Comparison of ENCODE assay signal across 26 cellular contexts in genomic region chr3:32870373-32871091, GRCh38. TPM values are rescaled to one million over a fixed set of nuclear protein-coding genes. Genes with fewer than 3 reads are reported as not detected.
DNase-seq lines count a peak whose midpoint lies in the region; ATAC-seq and TF ChIP-seq lines count a peak whose summit lies in the region.
"Had no signal": no experiment of that assay in that cellular context is flagged by ENCODE, and none has a peak within 500 bp of the region (broad histone marks: within the 10 kb centered on the region; RNA-seq: fewer than 3 reads in every experiment).

No MANE protein-coding gene starts in this region.

- H3K4me3 Mint-ChIP-seq in H9 = peak overlapping the region; percentile 63 to 72
- no peak overlapping the region for H3K4me3 Mint-ChIP-seq in CD8-positive, alpha-beta T cell
- H3K4me3 Mint-ChIP-seq: activated naive CD8-positive, alpha-beta T cell; activated T-helper 17 cell treated with anti-CD3 and anti-CD28 coated beads, Interleukin-2, amount 50 U/mL, for 72 hours; central memory CD8-positive, alpha-beta T cell; memory B cell; stimulated activated memory B cell treated with anti-CD40 and anti-IgM and Interleukin-4, amounts not matched to agents 10 μg/mL and 1 μg/mL and 100 μg/mL, for 72 hours had no signal

- no peak for DNase-seq in H9
- no peak for DNase-seq in CD8-positive, alpha-beta T cell
- DNase-seq: activated CD4-positive, alpha-beta T cell treated with anti-CD3 and anti-CD28 coated beads, Interleukin-2, amount 50 U/mL, for 48 hours; activated CD8-positive, alpha-beta memory T cell treated with anti-CD3 and anti-CD28 coated beads, Interleukin-2, amount 50 U/mL, for 4 hours; C1 segment of cervical spinal cord; Karpas-422; left cardiac atrium; NCI-H1048; NCI-H2081 treated with DMSO at 0.1 percent for 48 hours; NCI-H510A treated with DMSO at 0.1 percent for 48 hours; retina had no signal

- peak overlapping the region in 9 of 11 experiments; percentile 1 to 73 (median 45); a peak in 18 of 22 replicates for H3K4me2 ChIP-seq in BLaER1 treated with 17β-estradiol and CSF1 and Interleukin-3, amounts not matched to agents 10 nM and 100 nM
- H3K4me2 ChIP-seq in H9 (ENCODE audit: insufficient read depth, insufficient read length, low read length) = peak overlapping the region; percentile 28

- H3K27me3 ChIP-seq in BLaER1 treated with 17β-estradiol and CSF1 and Interleukin-3, amounts not matched to agents 10 nM and 100 nM = no peaks in the 10 kb centered on the region
- no peaks in the 10 kb centered on the region for H3K27me3 ChIP-seq in H9 (ENCODE audit: insufficient read depth, low read length)
- no peaks in the 10 kb centered on the region for H3K27me3 ChIP-seq in ectodermal cell (ENCODE audit: control insufficient read depth, insufficient read depth, low read length, poor library complexity, severe bottlenecking)
- H3K27me3 ChIP-seq in CD8-positive, alpha-beta T cell (ENCODE audit: insufficient read depth, low read length) = no peaks in the 10 kb centered on the region
- H3K27me3 ChIP-seq: suprapubic skin had no signal

- H3K9me3 ChIP-seq in BLaER1 treated with 17β-estradiol and CSF1 and Interleukin-3, amounts not matched to agents 10 nM and 100 nM (replicated peaks in 1 of 11) = no peaks in the 10 kb centered on the region
- no peaks in the 10 kb centered on the region for H3K9me3 ChIP-seq in H9 (ENCODE audit: control insufficient read depth, low read depth, low read length)
- H3K9me3 ChIP-seq in ectodermal cell (ENCODE audit: control insufficient read depth, low read length) = no peaks in the 10 kb centered on the region
- H3K9me3 ChIP-seq in mesodermal cell (ENCODE audit: control insufficient read depth, low read length) = no peaks in the 10 kb centered on the region
- no peaks in the 10 kb centered on the region for H3K9me3 ChIP-seq in CD8-positive, alpha-beta T cell (ENCODE audit: low read length)
- H3K9me3 ChIP-seq: suprapubic skin had no signal

- POLR2A ChIA-PET in CD8-positive, alpha-beta T cell (lab: Charles Lee) = no interaction called here

- H3K18ac ChIP-seq in H9 (ENCODE audit: insufficient read length, low read depth, low read length) = no peak overlapping the region

- no peak overlapping the region for H3K4ac ChIP-seq in H9 (ENCODE audit: low read depth, low read length)

- no peak overlapping the region for H2BK15ac ChIP-seq in H9 (ENCODE audit: low read depth, low read length)

- H3T11ph ChIP-seq in H9 (ENCODE audit: low read length) = no peak overlapping the region

- H2AFZ ChIP-seq in H9 (ENCODE audit: low read length) = no peak overlapping the region

- no peaks in the 10 kb centered on the region for H3K9me3 Mint-ChIP-seq in H9
- no peaks in the 10 kb centered on the region for H3K9me3 Mint-ChIP-seq in CD8-positive, alpha-beta T cell
- H3K9me3 Mint-ChIP-seq: activated T-helper 17 cell treated with anti-CD3 and anti-CD28 coated beads, Interleukin-2, amount 50 U/mL, for 72 hours; central memory CD8-positive, alpha-beta T cell; memory B cell; stimulated activated memory B cell treated with anti-CD40 and anti-IgM and Interleukin-4, amounts not matched to agents 10 μg/mL and 1 μg/mL and 100 μg/mL, for 72 hours had no signal

- H3K27ac ChIP-seq in BLaER1 treated with 17β-estradiol and CSF1 and Interleukin-3, amounts not matched to agents 10 nM and 100 nM = no peak overlapping the region
- peak overlapping the region; percentile 50 for H3K27ac ChIP-seq in H9 (ENCODE audit: insufficient read length, low read depth, low read length)
- H3K27ac ChIP-seq in ectodermal cell (ENCODE audit: insufficient read depth, low read depth, low read length, poor library complexity, severe bottlenecking) = peak overlapping the region; percentile 97
- peak overlapping the region; percentile 91 for H3K27ac ChIP-seq in mesodermal cell (ENCODE audit: low read depth, low read length, severe bottlenecking)
- no peak overlapping the region for H3K27ac ChIP-seq in CD8-positive, alpha-beta T cell (ENCODE audit: low read depth, low read length)
- H3K27ac ChIP-seq: suprapubic skin had no signal

- no peak overlapping the region for H2BK5ac ChIP-seq in H9 (ENCODE audit: insufficient read length, low read length)

- H3K4me1 Mint-ChIP-seq in H9 = peaks cover 90 to 94% of the 10 kb centered on the region in 2 experiments
- no peaks in the 10 kb centered on the region for H3K4me1 Mint-ChIP-seq in CD8-positive, alpha-beta T cell (ENCODE audit: low read depth)
- H3K4me1 Mint-ChIP-seq: activated T-helper 17 cell treated with anti-CD3 and anti-CD28 coated beads, Interleukin-2, amount 50 U/mL, for 72 hours; central memory CD8-positive, alpha-beta T cell; memory B cell; stimulated activated memory B cell treated with anti-CD40 and anti-IgM and Interleukin-4, amounts not matched to agents 10 μg/mL and 1 μg/mL and 100 μg/mL, for 72 hours had no signal

- no peak overlapping the region for H4K8ac ChIP-seq in H9 (replicated peaks; ENCODE audit: insufficient read length, low read depth, low read length)

- H2BK12ac ChIP-seq in H9 (ENCODE audit: insufficient read length, low read depth, low read length) = no peak overlapping the region

- WGBS in H9 (ENCODE audit: extremely low coverage, insufficient read length, low lambda C conversion rate) = no CpG with 5 or more reads among the region's 10 CpGs
- 38 to 42% methylated on average over 10 of the region's 10 CpGs for WGBS in ectodermal cell, 2 experiments
- 41 to 54% methylated on average over 7 to 9 of the region's 10 CpGs for WGBS in mesodermal cell (ENCODE audit: insufficient coverage in 2 of 2), 2 experiments

- no peaks in the 10 kb centered on the region; the same call in 1 of the 2 replicates for H3K27me3 Mint-ChIP-seq in H9 (ENCODE audit: low read depth)
- no peaks in the 10 kb centered on the region for H3K27me3 Mint-ChIP-seq in CD8-positive, alpha-beta T cell (ENCODE audit: low read depth)
- H3K27me3 Mint-ChIP-seq: activated naive CD8-positive, alpha-beta T cell; central memory CD8-positive, alpha-beta T cell had no signal

- H2AK5ac ChIP-seq in H9 (ENCODE audit: insufficient read length, low read length) = no peak overlapping the region

- peak overlapping the region; percentile 98 to 100 (median 99) for H3K27ac Mint-ChIP-seq in H9
- H3K27ac Mint-ChIP-seq in CD8-positive, alpha-beta T cell = no peak overlapping the region
- H3K27ac Mint-ChIP-seq: activated naive CD8-positive, alpha-beta T cell; activated T-helper 17 cell treated with anti-CD3 and anti-CD28 coated beads, Interleukin-2, amount 50 U/mL, for 72 hours; memory B cell; stimulated activated memory B cell treated with anti-CD40 and anti-IgM and Interleukin-4, amounts not matched to agents 10 μg/mL and 1 μg/mL and 100 μg/mL, for 72 hours had no signal

- H3K4me1 ChIP-seq in BLaER1 treated with 17β-estradiol and CSF1 and Interleukin-3, amounts not matched to agents 10 nM and 100 nM = peaks cover 11 to 34% (median 28%) of the 10 kb centered on the region in 10 experiments
- peaks cover 34% of the 10 kb centered on the region; the same call in 1 of the 2 replicates for H3K4me1 ChIP-seq in H9 (ENCODE audit: insufficient read depth, low read length)
- H3K4me1 ChIP-seq in ectodermal cell (ENCODE audit: control insufficient read depth, insufficient read depth, low read length) = peaks cover 71% of the 10 kb centered on the region
- H3K4me1 ChIP-seq in mesodermal cell (ENCODE audit: control insufficient read depth, insufficient read depth, low read length, poor library complexity, severe bottlenecking) = peaks cover 62% of the 10 kb centered on the region
- no peaks in the 10 kb centered on the region for H3K4me1 ChIP-seq in CD8-positive, alpha-beta T cell (ENCODE audit: insufficient read depth, low read length)

- H4K5ac ChIP-seq in H9 (ENCODE audit: insufficient read length, low read depth, low read length) = no peak overlapping the region

- H2BK120ac ChIP-seq in H9 (ENCODE audit: low read depth, low read length, poor library complexity, severe bottlenecking) = no peak overlapping the region

- H3K23me2 ChIP-seq in H9 (ENCODE audit: insufficient read length, low read depth, low read length, poor library complexity, severe bottlenecking) = no peaks in the 10 kb centered on the region

- no peak overlapping the region for H4K91ac ChIP-seq in H9 (ENCODE audit: insufficient read length, low read depth, low read length)

- H3K56ac ChIP-seq in H9 (ENCODE audit: insufficient read length, low read depth, low read length) = no peak overlapping the region

- H3K9ac ChIP-seq in BLaER1 treated with 17β-estradiol and CSF1 and Interleukin-3, amounts not matched to agents 10 nM and 100 nM = no peak overlapping the region
- H3K9ac ChIP-seq in H9 (ENCODE audit: extremely low read depth, insufficient read length, low read length) = peak overlapping the region; percentile 1

- peaks cover 19 to 38% (median 23%) of the 10 kb centered on the region in 3 experiments; a peak in 6 of 7 replicates for H3K36me3 Mint-ChIP-seq in H9 (ENCODE audit: insufficient read depth in 1 of 3, low read depth in 3 of 3)
- H3K36me3 Mint-ChIP-seq in CD8-positive, alpha-beta T cell = no peaks in the 10 kb centered on the region
- H3K36me3 Mint-ChIP-seq: activated naive CD8-positive, alpha-beta T cell; memory B cell; stimulated activated memory B cell treated with anti-CD40 and anti-IgM and Interleukin-4, amounts not matched to agents 10 μg/mL and 1 μg/mL and 100 μg/mL, for 72 hours had no signal

- H3K23ac ChIP-seq in H9 (ENCODE audit: insufficient read length, low read depth, low read length) = no peak overlapping the region

- H4K20me1 ChIP-seq in BLaER1 treated with 17β-estradiol and CSF1 and Interleukin-3, amounts not matched to agents 10 nM and 100 nM = no peaks in the 10 kb centered on the region
- H4K20me1 ChIP-seq in H9 (ENCODE audit: control insufficient read depth, insufficient read depth, insufficient read length) = peaks cover 6% of the 10 kb centered on the region

- H3K4me3 ChIP-seq in BLaER1 treated with 17β-estradiol and CSF1 and Interleukin-3, amounts not matched to agents 10 nM and 100 nM = no peak overlapping the region
- H3K4me3 ChIP-seq in ectodermal cell (ENCODE audit: insufficient read depth, low read depth, low read length) = no peak overlapping the region
- H3K4me3 ChIP-seq in mesodermal cell (ENCODE audit: extremely low read depth, insufficient read depth, low read length, poor library complexity, severe bottlenecking) = no peak overlapping the region
- no peak overlapping the region for H3K4me3 ChIP-seq in CD8-positive, alpha-beta T cell (ENCODE audit: low read depth, low read length)
- H3K4me3 ChIP-seq: suprapubic skin had no signal

- H3K14ac ChIP-seq in H9 (ENCODE audit: insufficient read depth, low read length) = no peak overlapping the region

- TF ChIP-seq CTCF in H9 (conservative IDR thresholded peaks at IDR 0.05) = no peak
- TF ChIP-seq CTCF in CD8-positive, alpha-beta T cell (IDR thresholded peaks at IDR 0.05) = no peak

- no peaks in the 10 kb centered on the region for H3K79me1 ChIP-seq in H9 (ENCODE audit: insufficient read depth, low read depth, low read length, poor library complexity, severe bottlenecking)

- ATAC-seq in GM18498 (IDR thresholded peaks at IDR 0.05; ENCODE audit: unreplicated experiment) (no peak), HG03135 (IDR thresholded peaks at IDR 0.05; ENCODE audit: unreplicated experiment) (no peak)
- no peak for ATAC-seq in CD8-positive, alpha-beta T cell
- ATAC-seq: activated T-helper 17 cell treated with anti-CD3 and anti-CD28 coated beads, Interleukin-2, amount 50 U/mL, for 72 hours; left cardiac atrium; Panc1; stimulated activated memory B cell treated with anti-CD40 and anti-IgM and Interleukin-4, amounts not matched to agents 10 μg/mL and 1 μg/mL and 100 μg/mL, for 72 hours had no signal

- H2BK20ac ChIP-seq in H9 (ENCODE audit: low read depth, low read length, poor library complexity, severe bottlenecking) = no peak overlapping the region

- peaks cover 71% of the 10 kb centered on the region; the same call in 1 of the 2 replicates for H3K79me2 ChIP-seq in H9 (ENCODE audit: insufficient read depth, low read length)

- H3K36me3 ChIP-seq in BLaER1 treated with 17β-estradiol and CSF1 and Interleukin-3, amounts not matched to agents 10 nM and 100 nM = 0 out of 22 replicates have a peak, but pooled peaks cover 0 to 2% (median 0%) of the 10 kb centered on the region in 11 experiments
- peaks cover 11% of the 10 kb centered on the region for H3K36me3 ChIP-seq in ectodermal cell (ENCODE audit: control insufficient read depth, insufficient read depth, low read length)
- H3K36me3 ChIP-seq in mesodermal cell (ENCODE audit: control insufficient read depth, insufficient read depth, low read length) = peaks cover 22% of the 10 kb centered on the region
- H3K36me3 ChIP-seq in CD8-positive, alpha-beta T cell (ENCODE audit: insufficient read depth, low read length) = no peaks in the 10 kb centered on the region
- H3K36me3 ChIP-seq: suprapubic skin had no signal

- CTCF ChIA-PET in CD8-positive, alpha-beta T cell (lab: Charles Lee) = no interaction called here

- intact Hi-C loops in CD8-positive, alpha-beta T cell (cut with DNase I, micrococcal nuclease) = no loop called here

RNA-seq across cellular contexts. Expression of gene TRIM71, which starts 52.7 kb away (rescaled TPM):
- 364 and 376 TPM in 2 replicates for total RNA-seq in H9 (2021)
- polyA plus RNA-seq in ectodermal cell (2013, experiment 1 of 4) = 75.5 TPM
- 94.6 TPM for polyA plus RNA-seq in ectodermal cell (2013, experiment 2 of 4)
- polyA plus RNA-seq in ectodermal cell (2013, experiment 3 of 4) = 44.5 TPM
- polyA plus RNA-seq in ectodermal cell (2013, experiment 4 of 4) = 48.2 TPM
- polyA plus RNA-seq in mesodermal cell (2013, experiment 1 of 2) = 20.3 TPM
- 18.1 TPM for polyA plus RNA-seq in mesodermal cell (2013, experiment 2 of 2)
- total RNA-seq in CD8-positive, alpha-beta T cell = not detected
- total RNA-seq: glomerular endothelial cell, myocyte, suprapubic skin had no signal
- polyA plus RNA-seq: urinary bladder had no signal

Comparison
In these comparisons a context has a peak if more than half of its experiments do, and no peak if none do; other contexts are left out.
1. H3K27ac ChIP-seq: peak in H9 (single experiment), ectodermal cell (single experiment) and mesodermal cell (single experiment); none in BLaER1 treated with 17β-estradiol and CSF1 and Interleukin-3, amounts not matched to agents 10 nM and 100 nM (0 of 11) and CD8-positive, alpha-beta T cell (single experiment).
2. RNA of gene TRIM71, which starts 52.7 kb away (total RNA-seq): 364 to 376 TPM in H9; not detected in CD8-positive, alpha-beta T cell; every median in the first group is over 100 times any median in the second.